16 cellular contexts compared by ENCODE assay signal in the genomic region with DNA sequence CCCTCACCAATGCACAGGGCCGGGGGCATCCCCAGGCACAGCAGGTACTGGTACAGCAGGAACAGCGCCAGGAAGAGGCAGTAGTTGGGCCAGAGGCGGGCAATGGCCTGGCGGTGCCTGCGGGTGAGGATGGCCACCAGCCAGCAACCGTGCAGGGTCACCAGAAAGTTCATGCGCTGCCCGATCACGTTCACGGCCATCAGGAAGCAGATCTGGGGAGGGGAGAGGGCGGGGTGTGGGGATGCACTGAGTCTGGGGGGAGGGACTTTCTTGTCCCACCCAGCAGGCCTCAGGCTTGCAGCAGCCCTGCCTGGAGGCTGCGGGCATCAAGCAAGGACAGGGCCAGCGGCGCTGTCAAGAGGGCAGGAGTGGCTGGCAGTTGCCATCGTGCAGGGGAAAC. TPM values are rescaled to one million over a fixed set of nuclear protein-coding genes. Genes with fewer than 3 reads are reported as not detected.
A peak's percentile ranks its signal among the peaks of the same experiment; 100 is the strongest.
DNase-seq lines count a peak whose midpoint lies in the region; FAIRE-seq and TF ChIP-seq lines count a peak whose summit lies in the region.
"Had no signal": no experiment of that assay in that cellular context is flagged by ENCODE, and none has a peak within 500 bp of the region (broad histone marks: within the 10 kb centered on the region; RNA-seq: fewer than 3 reads in every experiment).

No MANE protein-coding gene starts in this region.

- TF ChIP-seq POLR2A in esophagus squamous epithelium (IDR thresholded peaks at IDR 0.05) (no peak), thyroid gland (IDR thresholded peaks at IDR 0.05) (no peak), GM12892 (IDR thresholded peaks at IDR 0.05; ENCODE audit: low read depth, low read length) (no peak)

- CTCF ChIA-PET in Calu3 (lab: Charles Lee) = no interaction called here

- H3K4me1 Mint-ChIP-seq in Calu3 (ENCODE audit: low read depth, unreplicated experiment) = peaks cover 8% of the 10 kb centered on the region
- H3K4me1 Mint-ChIP-seq: CD14-positive monocyte had no signal

- no peak for FAIRE-seq in GM12892 (lab: Jason Lieb, UNC)
- FAIRE-seq: kidney had no signal

- H3K9me3 Mint-ChIP-seq in Calu3 (ENCODE audit: low read depth, unreplicated experiment) = no peaks in the 10 kb centered on the region
- H3K9me3 Mint-ChIP-seq: CD14-positive monocyte; effector memory CD8-positive, alpha-beta T cell had no signal

- H3K27ac ChIP-seq in esophagus squamous epithelium (no peak overlapping the region), thyroid gland (no peak overlapping the region)
- H3K27ac ChIP-seq: KMS-11 had no signal

- H3K27me3 ChIP-seq in esophagus squamous epithelium = no peaks in the 10 kb centered on the region
- no peaks in the 10 kb centered on the region for H3K27me3 ChIP-seq in thyroid gland

- H3K36me3 ChIP-seq in esophagus squamous epithelium = peaks cover 42 to 87% (median 61%) of the 10 kb centered on the region in 3 donors
- H3K36me3 ChIP-seq in thyroid gland = peaks cover 29 to 33% of the 10 kb centered on the region in 2 donors

- H3K4me3 ChIP-seq in esophagus squamous epithelium (no peak overlapping the region), thyroid gland (replicated peaks in 1 of 3) (no peak overlapping the region)

- peaks cover 70% of the 10 kb centered on the region for H3K36me3 Mint-ChIP-seq in Calu3 (ENCODE audit: insufficient read depth, unreplicated experiment)

- no peak overlapping the region for H3K4me3 Mint-ChIP-seq in Calu3 (ENCODE audit: low read depth, unreplicated experiment)
- H3K4me3 Mint-ChIP-seq: CD14-positive monocyte; effector memory CD8-positive, alpha-beta T cell had no signal

- BruUV-seq in Calu3 (replicated peaks; lab: Mats Ljungman, UMichigan) = no TSS peak

- intact Hi-C loops in Calu3 (cut with micrococcal nuclease; ENCODE audit: unreplicated experiment) (no loop called here), esophagus squamous epithelium (cut with DNase I) (no loop called here), thyroid gland (cut with DNase I) (no loop called here)

- peak; percentile 65 for DNase-seq in A172 (ENCODE audit: low spot score)
- DNase-seq in Calu3 = no peak
- DNase-seq in NCI-H2196 treated with DMSO at 0.1 percent for 48 hours (lab: John Stamatoyannopoulos, UW; ENCODE audit: unreplicated experiment) = peak; percentile 6
- peak; percentile 84 for DNase-seq in esophagus squamous epithelium (lab: John Stamatoyannopoulos, UW)
- DNase-seq in OCI-M2 (lab: John Stamatoyannopoulos, UW; ENCODE audit: unreplicated experiment) = no peak
- DNase-seq in hippocampal formation (lab: John Stamatoyannopoulos, UW) = no peak
- DNase-seq in thyroid gland = no peak
- DNase-seq in GM12892 (ENCODE audit: insufficient read length) = no peak
- DNase-seq: activated CD4-positive, alpha-beta T cell treated with anti-CD3 and anti-CD28 coated beads for 48 hours; effector memory CD8-positive, alpha-beta T cell; foreskin melanocyte; kidney; NCI-H1930; T-helper 1 cell had no signal

- TF ChIP-seq CTCF in Calu3 (IDR thresholded peaks at IDR 0.05; ENCODE audit: unreplicated experiment) (no peak), esophagus squamous epithelium (IDR thresholded peaks at IDR 0.05) (no peak), thyroid gland (IDR thresholded peaks at IDR 0.05) (no peak)

- H3K27me3 Mint-ChIP-seq in Calu3 (ENCODE audit: unreplicated experiment) = no peaks in the 10 kb centered on the region
- H3K27me3 Mint-ChIP-seq: effector memory CD8-positive, alpha-beta T cell had no signal

- H3K4me1 ChIP-seq in esophagus squamous epithelium (no peaks in the 10 kb centered on the region), thyroid gland (peaks cover 0 to 6% of the 10 kb centered on the region in 2 donors)

- peak overlapping the region; percentile 29 for H3K27ac Mint-ChIP-seq in Calu3 (ENCODE audit: unreplicated experiment)

- H3K9me3 ChIP-seq in esophagus squamous epithelium (no peaks in the 10 kb centered on the region), thyroid gland (no peaks in the 10 kb centered on the region)

- WGBS in esophagus squamous epithelium, 2 donors = 70 to 88% methylated on average over 2 to 9 of the region's 15 CpGs
- WGBS in thyroid gland, 2 donors = 85 to 90% methylated on average over 9 to 11 of the region's 15 CpGs

RNA-seq across cellular contexts. Expression of a gene that starts 25.4 kb away (rescaled TPM):
- 20.5 and 21.2 TPM in 2 replicates for total RNA-seq in A172 (2014; rRNA removed; shearing (Covaris generic))
- total RNA-seq in Calu3 (2022) = 39.5 and 49.1 TPM in 2 replicates
- total RNA-seq in esophagus squamous epithelium = 10 to 100 TPM in 1 of 4 donors, 1 to 10 TPM in 3; 4.4 to 13.2 (median 6.3) TPM
- 10 to 100 TPM in 2 of 4 donors, 1 to 10 TPM in 2; 7.7 to 21.2 (median 13.6) TPM for total RNA-seq in thyroid gland
- polyA plus RNA-seq in GM12892 (2012; ENCODE audit: missing spikeins) = 7.5 TPM

RNA-seq across cellular contexts. Expression of a gene that starts 25.5 kb away (rescaled TPM):
- 43.6 and 51.2 TPM in 2 replicates for total RNA-seq in A172 (2014; rRNA removed; shearing (Covaris generic))
- 33.3 and 34.3 TPM in 2 replicates for total RNA-seq in Calu3 (2022)
- total RNA-seq in esophagus squamous epithelium = 10 to 100 TPM in 2 of 4 donors, 1 to 10 TPM in 2; 7.1 to 16.8 (median 9.6) TPM
- 10 to 100 TPM; 12.5 to 26.8 (median 19.1) TPM for total RNA-seq in thyroid gland
- 5.4 TPM for polyA plus RNA-seq in GM12892 (2012; ENCODE audit: missing spikeins)

RNA-seq across cellular contexts. Expression of a gene that starts 45.4 kb away (rescaled TPM):
- total RNA-seq in A172 (2014; rRNA removed; shearing (Covaris generic)) = not detected in 2 replicates
- total RNA-seq in Calu3 (2022) = 0.34 and 0.54 TPM in 2 replicates
- under 1 TPM in 2 of 4 donors, not detected in 2; 0.23 to 0.95 TPM for total RNA-seq in esophagus squamous epithelium
- total RNA-seq in thyroid gland = 1 to 10 TPM in 3 of 4 donors, under 1 TPM in 1; 0.33 to 1.3 (median 1.3) TPM
- 1.0 TPM for polyA plus RNA-seq in GM12892 (2012; ENCODE audit: missing spikeins)

RNA-seq across cellular contexts. Expression of a gene that starts 53.3 kb away (rescaled TPM):
- total RNA-seq in A172 (2014; rRNA removed; shearing (Covaris generic)) = 186 and 226 TPM in 2 replicates
- total RNA-seq in Calu3 (2022) (177 and 199 TPM in 2 replicates), esophagus squamous epithelium (100 to 1,000 TPM in 2 of 4 donors, 10 to 100 TPM in 2; 46.0 to 131 (median 103) TPM), thyroid gland (100 to 1,000 TPM in 3 of 4 donors, 10 to 100 TPM in 1; 81.2 to 145 (median 113) TPM)
- polyA plus RNA-seq in GM12892 (2012; ENCODE audit: missing spikeins) = 33.8 TPM

Comparison
In these comparisons a context has a peak if more than half of its experiments do, and no peak if none do; other contexts are left out.
1. DNase-seq: peak in A172 (single experiment), NCI-H2196 treated with DMSO at 0.1 percent for 48 hours (single experiment) and esophagus squamous epithelium (single experiment); none in Calu3 (single experiment), OCI-M2 (single experiment), hippocampal formation (0 of 2), thyroid gland (0 of 2) and GM12892 (single experiment).